In genomic region chr2:74250189-74250631, GRCh38 we compare ENCODE assay signal across 8 cellular contexts. TPM values are rescaled to one million over a fixed set of nuclear protein-coding genes. Genes with fewer than 3 reads are reported as not detected.
DNase-seq lines count a peak whose midpoint lies in the region; ATAC-seq and TF ChIP-seq lines count a peak whose summit lies in the region.

No MANE protein-coding gene starts in this region.

- H3K4me3 ChIP-seq in GM23248 = no peak overlapping the region
- H3K4me3 ChIP-seq in PC-3 (ENCODE audit: low read length) = no peak overlapping the region

- H4K20me1 ChIP-seq in GM23248 (ENCODE audit: insufficient read depth) (no peaks in the 10 kb centered on the region), PC-3 (ENCODE audit: low read length) (no peaks in the 10 kb centered on the region)

- H3K27ac Mint-ChIP-seq in CD14-positive monocyte (no peak overlapping the region), progenitor cell of endocrine pancreas (no peak overlapping the region)

- 19 to 25% methylated on average over 10 of the region's 10 CpGs for WGBS in GM23248 (ENCODE audit: low coverage in 1 of 2, low lambda C conversion rate in 2 of 2, missing lambda C conversion rate in 2 of 2), 2 experiments

- no peaks in the 10 kb centered on the region for H3F3A ChIP-seq in GM23248 (ENCODE audit: insufficient read depth)
- H3F3A ChIP-seq in PC-3 (ENCODE audit: low read length, unreplicated experiment) = no peaks in the 10 kb centered on the region

- H3K4me2 ChIP-seq in GM23248 (ENCODE audit: unreplicated experiment) = no peak overlapping the region
- no peak overlapping the region for H3K4me2 ChIP-seq in PC-3 (ENCODE audit: low read length)

- BruUV-seq in PC-3 (replicated peaks; lab: Mats Ljungman, UMichigan) = no TSS peak

- peak; percentile 83 for ATAC-seq in PC-3
- ATAC-seq in foreskin keratinocyte = peak; percentile 55
- ATAC-seq in HG02973 (IDR thresholded peaks at IDR 0.05; ENCODE audit: unreplicated experiment) = no peak
- no peak for ATAC-seq in HG03439 (IDR thresholded peaks at IDR 0.05; ENCODE audit: unreplicated experiment)

- H3K27me3 Mint-ChIP-seq in CD14-positive monocyte (ENCODE audit: low read depth in 3 of 3) (peaks cover 0 to 2% (median 1%) of the 10 kb centered on the region in 3 donors), progenitor cell of endocrine pancreas (no peaks in the 10 kb centered on the region)

- no peak overlapping the region for H3K9ac ChIP-seq in GM23248
- H3K9ac ChIP-seq in PC-3 (ENCODE audit: low read length) = no peak overlapping the region

- H3K4me1 ChIP-seq in GM23248 (ENCODE audit: insufficient read depth) (no peaks in the 10 kb centered on the region), PC-3 (ENCODE audit: insufficient read depth, low read length) (no peaks in the 10 kb centered on the region), foreskin keratinocyte (no peaks in the 10 kb centered on the region)

- H3K9me3 ChIP-seq in GM23248 (ENCODE audit: low read depth) (no peaks in the 10 kb centered on the region), PC-3 (ENCODE audit: low read length) (no peaks in the 10 kb centered on the region)

- intact Hi-C loops in CD14-positive monocyte (cut with micrococcal nuclease) = no loop called here
- intact Hi-C loops in PC-3 (cut with micrococcal nuclease) = loop anchor here (1.0 kb wide), 1 partner anchor 84 kb away; no protein-coding TSS in a partner anchor

- H3K4me1 Mint-ChIP-seq in CD14-positive monocyte = peaks cover 10% of the 10 kb centered on the region
- H3K4me1 Mint-ChIP-seq in progenitor cell of endocrine pancreas (ENCODE audit: low read depth) = no peaks in the 10 kb centered on the region

- no peaks in the 10 kb centered on the region for H3K36me3 Mint-ChIP-seq in CD14-positive monocyte
- no peaks in the 10 kb centered on the region for H3K36me3 Mint-ChIP-seq in progenitor cell of endocrine pancreas (ENCODE audit: insufficient read depth)

- H2AFZ ChIP-seq in GM23248 = no peak overlapping the region
- H2AFZ ChIP-seq in PC-3 (ENCODE audit: low read length) = no peak overlapping the region

- H3K27me3 ChIP-seq in GM23248 (replicated peaks; ENCODE audit: insufficient read depth) = no peaks in the 10 kb centered on the region
- no peaks in the 10 kb centered on the region for H3K27me3 ChIP-seq in PC-3 (ENCODE audit: low read length)
- H3K27me3 ChIP-seq in foreskin keratinocyte = no peaks in the 10 kb centered on the region

- in situ Hi-C loops in GM23248 (cut with MboI) = no loop called here

- no peak overlapping the region for H3K27ac ChIP-seq in GM23248
- H3K27ac ChIP-seq in PC-3 (ENCODE audit: low read length) = no peak overlapping the region
- no peak overlapping the region for H3K27ac ChIP-seq in foreskin keratinocyte

- H3K79me2 ChIP-seq in GM23248 (ENCODE audit: insufficient read depth) = no peaks in the 10 kb centered on the region
- no peaks in the 10 kb centered on the region for H3K79me2 ChIP-seq in PC-3 (ENCODE audit: low read length)

- H3K9me3 Mint-ChIP-seq in CD14-positive monocyte (no peaks in the 10 kb centered on the region), progenitor cell of endocrine pancreas (ENCODE audit: low read depth) (no peaks in the 10 kb centered on the region)

- H3K4me3 Mint-ChIP-seq in CD14-positive monocyte = no peak overlapping the region
- H3K4me3 Mint-ChIP-seq in progenitor cell of endocrine pancreas (ENCODE audit: low read depth) = no peak overlapping the region

- POLR2A ChIA-PET in PC-3 (lab: Charles Lee; ENCODE audit: unreplicated experiment) = no interaction called here

- DNase-seq in CD14-positive monocyte (ENCODE audit: low spot score) (no peak), GM23248 (peak; percentile 70), PC-3 (peak; percentile 48), activated T-helper 1 cell treated with Interleukin-2 at 50 U/mL for 16 hours (ENCODE audit: low read depth) (peak; percentile 22), foreskin keratinocyte (peak in 1 of 2 donors; percentile 18), progenitor cell of endocrine pancreas (ENCODE audit: low spot score, unreplicated experiment) (peak; percentile 23)

- H3K36me3 ChIP-seq in GM23248 (ENCODE audit: low read depth) (no peaks in the 10 kb centered on the region), PC-3 (ENCODE audit: low read depth, low read length) (no peaks in the 10 kb centered on the region)

- H3K9me2 ChIP-seq in GM23248 (ENCODE audit: insufficient read depth) (no peaks in the 10 kb centered on the region), PC-3 (replicated peaks; ENCODE audit: low read length) (no peaks in the 10 kb centered on the region)

- CTCF ChIA-PET in PC-3 (lab: Charles Lee) = interaction anchor here (1.0 kb wide), 1 partner anchor 85 kb away, joined by 10 read pairs; no protein-coding TSS in a partner anchor

- TF ChIP-seq CTCF in CD14-positive monocyte (IDR thresholded peaks at IDR 0.05) = peak; percentile 82
- peak; percentile 89 for TF ChIP-seq CTCF in PC-3 (conservative IDR thresholded peaks at IDR 0.05; ENCODE audit: low read depth, low read length)
- peak; percentile 79 for TF ChIP-seq CTCF in foreskin keratinocyte (conservative IDR thresholded peaks at IDR 0.05)
- TF ChIP-seq CTCF in progenitor cell of endocrine pancreas (IDR thresholded peaks at IDR 0.05; ENCODE audit: unreplicated experiment) = peak; percentile 90

RNA-seq across cellular contexts. Expression of gene MTHFD2, which starts 51.8 kb away (rescaled TPM):
- polyA plus RNA-seq in CD14-positive monocyte (10 to 100 TPM; 24.1 to 39.4 TPM), GM23248 (2016; fragmentation: Nextera tagmentation; extraction: Ambion mirVana) (139 and 144 TPM in 2 replicates), foreskin keratinocyte (85.6 and 90.9 TPM in 2 replicates)
- 211 and 215 TPM in 2 replicates for total RNA-seq in GM23248 (2014; rRNA removed; shearing (Covaris generic))
- total RNA-seq in PC-3 (2014; rRNA removed) (115 and 118 TPM in 2 replicates), foreskin keratinocyte (121 and 154 TPM in 2 replicates), progenitor cell of endocrine pancreas (64.9 and 71.2 TPM in 2 replicates)

Comparison
In these comparisons a context has a peak if more than half of its experiments do, and no peak if none do; other contexts are left out.
1. ATAC-seq: peak in PC-3 (single experiment) and foreskin keratinocyte (single experiment); none in HG02973 (single experiment) and HG03439 (single experiment).
2. Peak in every context shown above with its lines, with median percentiles within 50 percentile points of each other: CTCF ChIP-seq.